8 cellular contexts compared by ENCODE assay signal in the genomic region with DNA sequence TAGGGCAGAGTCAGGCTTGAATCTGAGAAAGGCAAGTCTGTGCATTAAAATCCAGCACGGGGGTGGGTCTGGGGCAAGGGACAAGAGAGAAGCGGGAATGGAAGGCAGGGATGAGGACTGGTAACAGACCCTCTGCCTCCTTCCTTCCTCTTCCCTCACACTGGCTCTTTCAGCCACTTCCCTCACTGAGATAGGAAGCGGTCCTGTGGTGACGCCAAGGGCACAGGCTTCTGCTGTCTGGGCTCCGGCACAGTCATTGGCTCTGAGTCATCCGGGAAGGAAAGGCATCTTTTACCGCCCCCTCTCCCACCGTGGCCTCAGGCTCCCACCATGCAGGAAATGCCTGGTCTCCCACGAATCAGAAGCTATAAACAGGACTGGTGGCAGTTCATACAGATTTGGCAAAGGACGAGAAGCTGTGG.
A peak's percentile ranks its signal among the peaks of the same experiment; 100 is the strongest.
DNase-seq lines count a peak whose midpoint lies in the region; ATAC-seq and TF ChIP-seq lines count a peak whose summit lies in the region.

No MANE protein-coding gene starts in this region.

- H3K36me3 Mint-ChIP-seq in GM23338 (ENCODE audit: low read depth) (no peaks in the 10 kb centered on the region; the same call in 2 of the 3 replicates), mesothelial cell of epicardium (peaks cover 8% of the 10 kb centered on the region)

- no peaks in the 10 kb centered on the region for H4K20me1 ChIP-seq in GM23338 (replicated peaks; ENCODE audit: insufficient read depth)

- H3K4me3 Mint-ChIP-seq in GM23338, result no peak overlapping the region
- no peak overlapping the region for H3K4me3 Mint-ChIP-seq in mesothelial cell of epicardium

- H3K4me1 ChIP-seq in GM23338 (ENCODE audit: insufficient read depth), result peaks cover 36% of the 10 kb centered on the region
- peaks cover 0 to 88% (median 58%) of the 10 kb centered on the region in 4 donors for H3K4me1 ChIP-seq in tibial artery

- H3K4me2 ChIP-seq in GM23338, result no peak overlapping the region

- H3K9me3 Mint-ChIP-seq in GM23338 (no peaks in the 10 kb centered on the region), mesothelial cell of epicardium (peaks cover 5% of the 10 kb centered on the region)

- intact Hi-C loops in tibial artery (cut with DNase I; ENCODE audit: low total_unique reads), result no loop called here

- H3F3A ChIP-seq in GM23338 (replicated peaks; ENCODE audit: low read depth), result no peaks in the 10 kb centered on the region

- H3K9me2 ChIP-seq in GM23338 (ENCODE audit: insufficient read depth), result no peaks in the 10 kb centered on the region

- H3K4me1 Mint-ChIP-seq in GM23338, result peaks cover 46% of the 10 kb centered on the region
- H3K4me1 Mint-ChIP-seq in mesothelial cell of epicardium, result peaks cover 37% of the 10 kb centered on the region

- no peak overlapping the region for H2AFZ ChIP-seq in GM23338

- H3K27ac Mint-ChIP-seq in GM23338 (peak overlapping the region; percentile 81), mesothelial cell of epicardium (peak overlapping the region; percentile 47)

- H3K4me3 ChIP-seq in GM23338 (no peak overlapping the region), tibial artery (no peak overlapping the region)

- H3K9me3 ChIP-seq in tibial artery, result no peaks in the 10 kb centered on the region

- 0 out of 2 replicates have a peak, but pooled peaks cover 6% of the 10 kb centered on the region for H3K79me2 ChIP-seq in GM23338 (replicated peaks; ENCODE audit: insufficient read depth)

- peak; percentile 57 for DNase-seq in GM23338 (ENCODE audit: low spot score)
- peak; percentile 79 for DNase-seq in T1000 (lab: John Stamatoyannopoulos, UW)
- DNase-seq in dedifferentiated amniotic fluid mesenchymal stem cell (ENCODE audit: extremely low spot score), result peak; percentile 77
- no peak for DNase-seq in mesothelial cell of epicardium (ENCODE audit: low spot score in 2 of 2, unreplicated experiment in 2 of 2)
- DNase-seq in tibial artery, result peak; percentile 54 to 77
- DNase-seq in NCI-H1930 (lab: John Stamatoyannopoulos, UW), result no peak
- no peak for DNase-seq in DMS53 (lab: John Stamatoyannopoulos, UW)

- H3K27me3 Mint-ChIP-seq in GM23338 (ENCODE audit: insufficient read depth, low read depth, poor library complexity) (peaks cover 8% of the 10 kb centered on the region), mesothelial cell of epicardium (ENCODE audit: low read depth) (no peaks in the 10 kb centered on the region)

- H3K36me3 ChIP-seq in GM23338 (ENCODE audit: insufficient read depth) (no peaks in the 10 kb centered on the region), tibial artery (no peaks in the 10 kb centered on the region)

- H3K27me3 ChIP-seq in GM23338 (ENCODE audit: insufficient read depth) (no peaks in the 10 kb centered on the region), tibial artery (no peaks in the 10 kb centered on the region)

- TF ChIP-seq CTCF in GM23338 (conservative IDR thresholded peaks at IDR 0.05; ENCODE audit: low read depth in 2 of 2) (no peak), mesothelial cell of epicardium (IDR thresholded peaks at IDR 0.05; ENCODE audit: unreplicated experiment) (no peak), tibial artery (IDR thresholded peaks at IDR 0.05) (no peak)

- ATAC-seq in GM23338 (peak; percentile 63), HG03469 (IDR thresholded peaks at IDR 0.05; ENCODE audit: unreplicated experiment) (no peak)

- H3K27ac ChIP-seq in GM23338 (ENCODE audit: low read depth) (no peak overlapping the region), tibial artery (peak overlapping the region; percentile 43 to 54)

TF ChIP-seq in GM23338, 12 proteins besides CTCF, POLR2A, EP300 and RAD21 (continues in another document):
- TF ChIP-seq EZH2phosphoT487 (IDR thresholded peaks at IDR 0.05; ENCODE audit: unreplicated experiment), result no peak
- no peak for TF ChIP-seq ZNF331 (CRISPR knock-in tag; IDR thresholded peaks at IDR 0.05; ENCODE audit: low read depth)
- no peak for TF ChIP-seq JUNB (IDR thresholded peaks at IDR 0.05; ENCODE audit: unreplicated experiment)
- no peak for TF ChIP-seq NANOG (IDR thresholded peaks at IDR 0.05; ENCODE audit: borderline replicate concordance)
- TF ChIP-seq POLR2AphosphoS5 (IDR thresholded peaks at IDR 0.05; ENCODE audit: low read depth), result no peak
- TF ChIP-seq EZH2 (IDR thresholded peaks at IDR 0.05; ENCODE audit: low read depth, unreplicated experiment), result no peak
- TF ChIP-seq, protein P1, sequence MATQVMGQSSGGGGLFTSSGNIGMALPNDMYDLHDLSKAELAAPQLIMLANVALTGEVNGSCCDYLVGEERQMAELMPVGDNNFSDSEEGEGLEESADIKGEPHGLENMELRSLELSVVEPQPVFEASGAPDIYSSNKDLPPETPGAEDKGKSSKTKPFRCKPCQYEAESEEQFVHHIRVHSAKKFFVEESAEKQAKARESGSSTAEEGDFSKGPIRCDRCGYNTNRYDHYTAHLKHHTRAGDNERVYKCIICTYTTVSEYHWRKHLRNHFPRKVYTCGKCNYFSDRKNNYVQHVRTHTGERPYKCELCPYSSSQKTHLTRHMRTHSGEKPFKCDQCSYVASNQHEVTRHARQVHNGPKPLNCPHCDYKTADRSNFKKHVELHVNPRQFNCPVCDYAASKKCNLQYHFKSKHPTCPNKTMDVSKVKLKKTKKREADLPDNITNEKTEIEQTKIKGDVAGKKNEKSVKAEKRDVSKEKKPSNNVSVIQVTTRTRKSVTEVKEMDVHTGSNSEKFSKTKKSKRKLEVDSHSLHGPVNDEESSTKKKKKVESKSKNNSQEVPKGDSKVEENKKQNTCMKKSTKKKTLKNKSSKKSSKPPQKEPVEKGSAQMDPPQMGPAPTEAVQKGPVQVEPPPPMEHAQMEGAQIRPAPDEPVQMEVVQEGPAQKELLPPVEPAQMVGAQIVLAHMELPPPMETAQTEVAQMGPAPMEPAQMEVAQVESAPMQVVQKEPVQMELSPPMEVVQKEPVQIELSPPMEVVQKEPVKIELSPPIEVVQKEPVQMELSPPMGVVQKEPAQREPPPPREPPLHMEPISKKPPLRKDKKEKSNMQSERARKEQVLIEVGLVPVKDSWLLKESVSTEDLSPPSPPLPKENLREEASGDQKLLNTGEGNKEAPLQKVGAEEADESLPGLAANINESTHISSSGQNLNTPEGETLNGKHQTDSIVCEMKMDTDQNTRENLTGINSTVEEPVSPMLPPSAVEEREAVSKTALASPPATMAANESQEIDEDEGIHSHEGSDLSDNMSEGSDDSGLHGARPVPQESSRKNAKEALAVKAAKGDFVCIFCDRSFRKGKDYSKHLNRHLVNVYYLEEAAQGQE (IDR thresholded peaks at IDR 0.05; ENCODE audit: unreplicated experiment), result no peak
- TF ChIP-seq, protein P2, sequence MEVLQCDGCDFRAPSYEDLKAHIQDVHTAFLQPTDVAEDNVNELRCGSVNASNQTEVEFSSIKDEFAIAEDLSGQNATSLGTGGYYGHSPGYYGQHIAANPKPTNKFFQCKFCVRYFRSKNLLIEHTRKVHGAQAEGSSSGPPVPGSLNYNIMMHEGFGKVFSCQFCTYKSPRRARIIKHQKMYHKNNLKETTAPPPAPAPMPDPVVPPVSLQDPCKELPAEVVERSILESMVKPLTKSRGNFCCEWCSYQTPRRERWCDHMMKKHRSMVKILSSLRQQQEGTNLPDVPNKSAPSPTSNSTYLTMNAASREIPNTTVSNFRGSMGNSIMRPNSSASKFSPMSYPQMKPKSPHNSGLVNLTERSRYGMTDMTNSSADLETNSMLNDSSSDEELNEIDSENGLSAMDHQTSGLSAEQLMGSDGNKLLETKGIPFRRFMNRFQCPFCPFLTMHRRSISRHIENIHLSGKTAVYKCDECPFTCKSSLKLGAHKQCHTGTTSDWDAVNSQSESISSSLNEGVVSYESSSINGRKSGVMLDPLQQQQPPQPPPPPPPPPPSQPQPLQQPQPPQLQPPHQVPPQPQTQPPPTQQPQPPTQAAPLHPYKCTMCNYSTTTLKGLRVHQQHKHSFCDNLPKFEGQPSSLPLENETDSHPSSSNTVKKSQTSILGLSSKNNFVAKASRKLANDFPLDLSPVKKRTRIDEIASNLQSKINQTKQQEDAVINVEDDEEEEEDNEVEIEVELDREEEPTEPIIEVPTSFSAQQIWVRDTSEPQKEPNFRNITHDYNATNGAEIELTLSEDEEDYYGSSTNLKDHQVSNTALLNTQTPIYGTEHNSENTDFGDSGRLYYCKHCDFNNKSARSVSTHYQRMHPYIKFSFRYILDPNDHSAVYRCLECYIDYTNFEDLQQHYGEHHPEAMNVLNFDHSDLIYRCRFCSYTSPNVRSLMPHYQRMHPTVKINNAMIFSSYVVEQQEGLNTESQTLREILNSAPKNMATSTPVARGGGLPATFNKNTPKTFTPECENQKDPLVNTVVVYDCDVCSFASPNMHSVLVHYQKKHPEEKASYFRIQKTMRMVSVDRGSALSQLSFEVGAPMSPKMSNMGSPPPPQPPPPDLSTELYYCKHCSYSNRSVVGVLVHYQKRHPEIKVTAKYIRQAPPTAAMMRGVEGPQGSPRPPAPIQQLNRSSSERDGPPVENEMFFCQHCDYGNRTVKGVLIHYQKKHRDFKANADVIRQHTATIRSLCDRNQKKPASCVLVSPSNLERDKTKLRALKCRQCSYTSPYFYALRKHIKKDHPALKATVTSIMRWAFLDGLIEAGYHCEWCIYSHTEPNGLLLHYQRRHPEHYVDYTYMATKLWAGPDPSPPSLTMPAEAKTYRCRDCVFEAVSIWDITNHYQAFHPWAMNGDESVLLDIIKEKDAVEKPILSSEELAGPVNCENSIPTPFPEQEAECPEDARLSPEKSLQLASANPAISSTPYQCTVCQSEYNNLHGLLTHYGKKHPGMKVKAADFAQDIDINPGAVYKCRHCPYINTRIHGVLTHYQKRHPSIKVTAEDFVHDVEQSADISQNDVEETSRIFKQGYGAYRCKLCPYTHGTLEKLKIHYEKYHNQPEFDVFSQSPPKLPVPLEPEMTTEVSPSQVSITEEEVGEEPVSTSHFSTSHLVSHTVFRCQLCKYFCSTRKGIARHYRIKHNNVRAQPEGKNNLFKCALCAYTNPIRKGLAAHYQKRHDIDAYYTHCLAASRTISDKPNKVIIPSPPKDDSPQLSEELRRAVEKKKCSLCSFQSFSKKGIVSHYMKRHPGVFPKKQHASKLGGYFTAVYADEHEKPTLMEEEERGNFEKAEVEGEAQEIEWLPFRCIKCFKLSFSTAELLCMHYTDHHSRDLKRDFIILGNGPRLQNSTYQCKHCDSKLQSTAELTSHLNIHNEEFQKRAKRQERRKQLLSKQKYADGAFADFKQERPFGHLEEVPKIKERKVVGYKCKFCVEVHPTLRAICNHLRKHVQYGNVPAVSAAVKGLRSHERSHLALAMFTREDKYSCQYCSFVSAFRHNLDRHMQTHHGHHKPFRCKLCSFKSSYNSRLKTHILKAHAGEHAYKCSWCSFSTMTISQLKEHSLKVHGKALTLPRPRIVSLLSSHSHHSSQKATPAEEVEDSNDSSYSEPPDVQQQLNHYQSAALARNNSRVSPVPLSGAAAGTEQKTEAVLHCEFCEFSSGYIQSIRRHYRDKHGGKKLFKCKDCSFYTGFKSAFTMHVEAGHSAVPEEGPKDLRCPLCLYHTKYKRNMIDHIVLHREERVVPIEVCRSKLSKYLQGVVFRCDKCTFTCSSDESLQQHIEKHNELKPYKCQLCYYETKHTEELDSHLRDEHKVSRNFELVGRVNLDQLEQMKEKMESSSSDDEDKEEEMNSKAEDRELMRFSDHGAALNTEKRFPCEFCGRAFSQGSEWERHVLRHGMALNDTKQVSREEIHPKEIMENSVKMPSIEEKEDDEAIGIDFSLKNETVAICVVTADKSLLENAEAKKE (CRISPR knock-in tag; IDR thresholded peaks at IDR 0.05), result no peak
- TF ChIP-seq CREB1 (CRISPR knock-in tag; IDR thresholded peaks at IDR 0.05; ENCODE audit: low read depth), result no peak

Comparison
In these comparisons a context has a peak if more than half of its experiments do, and no peak if none do; other contexts are left out.
1. DNase-seq: peak in GM23338 (single experiment), T1000 (single experiment), dedifferentiated amniotic fluid mesenchymal stem cell (single experiment) and tibial artery (2 of 2); none in mesothelial cell of epicardium (0 of 2), NCI-H1930 (0 of 2) and DMS53 (single experiment).